ENCODE assay signal across 1 cellular context in the genomic region with DNA sequence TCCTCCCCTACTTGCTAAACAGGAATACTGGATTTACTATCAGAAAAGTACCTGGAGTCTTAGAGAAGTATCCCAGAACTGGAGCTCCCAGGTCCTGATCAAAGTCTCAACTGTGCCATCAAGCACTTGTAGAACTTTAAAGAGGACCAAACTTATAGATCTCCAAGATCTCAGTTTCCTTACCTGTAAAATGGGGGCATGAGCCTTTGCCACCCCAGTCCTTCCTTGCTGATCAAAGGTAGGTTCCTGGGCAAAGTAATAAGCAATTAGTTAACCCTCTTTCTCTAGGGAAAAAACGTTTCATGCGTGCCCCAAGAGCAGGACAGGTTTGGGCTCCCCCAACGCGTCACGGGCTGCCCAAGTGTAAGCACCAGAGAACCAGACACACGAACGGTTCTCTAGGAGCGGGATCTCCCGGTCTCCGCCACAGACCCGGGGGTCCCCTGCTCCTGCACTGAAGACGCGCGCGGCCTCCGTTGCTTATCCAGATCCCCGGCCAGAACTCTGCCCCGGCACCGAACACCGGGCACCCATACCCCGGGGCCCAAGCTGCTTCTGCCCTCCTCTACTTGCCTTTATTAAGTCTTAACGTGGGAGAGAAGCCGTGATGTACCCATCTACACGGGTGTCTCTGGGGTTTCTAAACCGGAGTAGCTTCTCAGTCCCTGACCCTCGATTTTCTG.
TF ChIP-seq lines count a peak whose summit lies in the region.

No MANE protein-coding gene starts in this region.

TF ChIP-seq in GM23338, 12 proteins besides CTCF, POLR2A, EP300 and RAD21 (continued from another document):
- TF ChIP-seq, protein P1, sequence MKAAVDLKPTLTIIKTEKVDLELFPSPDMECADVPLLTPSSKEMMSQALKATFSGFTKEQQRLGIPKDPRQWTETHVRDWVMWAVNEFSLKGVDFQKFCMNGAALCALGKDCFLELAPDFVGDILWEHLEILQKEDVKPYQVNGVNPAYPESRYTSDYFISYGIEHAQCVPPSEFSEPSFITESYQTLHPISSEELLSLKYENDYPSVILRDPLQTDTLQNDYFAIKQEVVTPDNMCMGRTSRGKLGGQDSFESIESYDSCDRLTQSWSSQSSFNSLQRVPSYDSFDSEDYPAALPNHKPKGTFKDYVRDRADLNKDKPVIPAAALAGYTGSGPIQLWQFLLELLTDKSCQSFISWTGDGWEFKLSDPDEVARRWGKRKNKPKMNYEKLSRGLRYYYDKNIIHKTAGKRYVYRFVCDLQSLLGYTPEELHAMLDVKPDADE (IDR thresholded peaks at IDR 0.05): no peak
- TF ChIP-seq EZH2phosphoT487 (IDR thresholded peaks at IDR 0.05; ENCODE audit: unreplicated experiment): no peak
- TF ChIP-seq POLR2AphosphoS5 (IDR thresholded peaks at IDR 0.05; ENCODE audit: low read depth): no peak
- no peak for TF ChIP-seq REST (IDR thresholded peaks at IDR 0.05; ENCODE audit: unreplicated experiment)
- TF ChIP-seq NANOG (IDR thresholded peaks at IDR 0.05; ENCODE audit: borderline replicate concordance): no peak
- TF ChIP-seq ZNF462 (CRISPR knock-in tag; IDR thresholded peaks at IDR 0.05): no peak
- TF ChIP-seq ZNF331 (CRISPR knock-in tag; IDR thresholded peaks at IDR 0.05; ENCODE audit: low read depth): no peak
- TF ChIP-seq CREB1 (CRISPR knock-in tag; IDR thresholded peaks at IDR 0.05; ENCODE audit: low read depth): no peak
- no peak for TF ChIP-seq JUNB (IDR thresholded peaks at IDR 0.05; ENCODE audit: unreplicated experiment)
- TF ChIP-seq ZNF114 (CRISPR knock-in tag; IDR thresholded peaks at IDR 0.05): no peak
- no peak for TF ChIP-seq STAT1 (IDR thresholded peaks at IDR 0.05; ENCODE audit: unreplicated experiment)
TF ChIP-seq in GM23338: peak in this region for 0.
